Comparison of ENCODE assay signal across 15 cellular contexts in the genomic region with DNA sequence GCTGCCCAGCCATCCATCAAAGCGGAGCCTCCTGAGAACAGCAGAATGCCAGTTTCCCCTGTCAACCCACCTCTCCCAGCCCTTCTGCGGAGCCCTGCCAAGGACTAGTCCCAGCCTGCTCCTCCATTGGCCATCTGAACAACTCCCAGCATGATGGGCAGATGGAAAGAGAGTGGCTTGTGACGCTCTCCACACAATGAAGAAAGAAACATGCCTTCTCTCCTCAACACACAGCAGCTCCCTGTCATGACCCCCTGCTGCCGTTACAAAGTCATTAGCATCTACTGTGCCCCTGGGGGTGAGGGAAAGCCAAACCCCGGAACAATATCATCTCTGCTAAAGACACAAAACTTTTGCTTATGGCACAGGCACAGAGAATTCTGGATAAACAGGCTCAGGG. TPM values are rescaled to one million over a fixed set of nuclear protein-coding genes. Genes with fewer than 3 reads are reported as not detected.
DNase-seq lines count a peak whose midpoint lies in the region; ATAC-seq, FAIRE-seq and TF ChIP-seq lines count a peak whose summit lies in the region.
"Had no signal": no experiment of that assay in that cellular context is flagged by ENCODE, and none has a peak within 500 bp of the region (broad histone marks: within the 10 kb centered on the region; RNA-seq: fewer than 3 reads in every experiment).

No MANE protein-coding gene starts in this region.

- no peak overlapping the region for H2BK15ac ChIP-seq in H1 (ENCODE audit: low read length)
- H2BK15ac ChIP-seq in mesendoderm (replicated peaks; ENCODE audit: low read depth), result no peak overlapping the region

- no peak overlapping the region for H3K9ac ChIP-seq in H1 (replicated peaks in 1 of 4; ENCODE audit: extremely low read depth in 1 of 4, low read depth in 3 of 4, low read length in 3 of 4)
- no peak overlapping the region for H3K9ac ChIP-seq in mesendoderm (ENCODE audit: low read length)
- H3K9ac ChIP-seq: BLaER1 treated with 17β-estradiol and CSF1 and Interleukin-3, amounts not matched to agents 10 nM and 100 nM had no signal

- H3K4ac ChIP-seq in H1 (replicated peaks; ENCODE audit: insufficient read length, low read depth, low read length), result no peak overlapping the region
- H3K4ac ChIP-seq in mesendoderm (ENCODE audit: low read depth, low read length), result no peak overlapping the region

- TF ChIP-seq POLR2A in H1 (IDR thresholded peaks at IDR 0.05; ENCODE audit: control extremely low read depth in 1 of 2, low read depth in 2 of 2, low read length in 2 of 2), result no peak
- no peak for TF ChIP-seq POLR2A in suprapubic skin (IDR thresholded peaks at IDR 0.05)

- H3K4me2 ChIP-seq in H1 (ENCODE audit: insufficient read depth in 1 of 2, low read depth in 2 of 2, low read length in 2 of 2) (0 out of 4 replicates have a peak overlapping the region, but pooled peaks of 1 of the 2 experiments have one; percentile 8), mesendoderm (ENCODE audit: low read length) (no peak overlapping the region)
- H3K4me2 ChIP-seq: BLaER1 treated with 17β-estradiol and CSF1 and Interleukin-3, amounts not matched to agents 10 nM and 100 nM had no signal

- H3K36me3 ChIP-seq in H1 (ENCODE audit: control insufficient read depth in 2 of 4, insufficient read depth in 4 of 4, low read length in 3 of 4), result no peaks in the 10 kb centered on the region
- H3K36me3 ChIP-seq in mesendoderm (ENCODE audit: control insufficient read depth, insufficient read depth, low read length), result no peaks in the 10 kb centered on the region
- no peaks in the 10 kb centered on the region for H3K36me3 ChIP-seq in suprapubic skin
- H3K36me3 ChIP-seq: BLaER1 treated with 17β-estradiol and CSF1 and Interleukin-3, amounts not matched to agents 10 nM and 100 nM had no signal

- H3K27ac Mint-ChIP-seq in stimulated activated naive CD8-positive, alpha-beta T cell treated with anti-CD3 and anti-CD28 coated beads, Interleukin-15, amount 100 ng/mL, for 72 hours, result no peak overlapping the region
- H3K27ac Mint-ChIP-seq: CD4-positive, CD25-positive, alpha-beta regulatory T cell; H9; HFFc6 had no signal

- POLR2A ChIA-PET in H1 (lab: Charles Lee; ENCODE audit: partially characterized antibody), result no interaction called here

- no peak overlapping the region for H4K91ac ChIP-seq in H1 (replicated peaks; ENCODE audit: insufficient read length, low read length)

- no peak for DNase-seq in stimulated activated naive CD8-positive, alpha-beta T cell treated with anti-CD3 and anti-CD28 coated beads, Interleukin-15, amount 100 ng/mL, for 72 hours
- DNase-seq in stimulated activated naive CD8-positive, alpha-beta T cell treated with anti-CD3 and anti-CD28 coated beads, Interleukin-15, Interleukin-2, amounts not matched to agents 100 U/mL and 50 U/mL, for 24 hours, result no peak
- DNase-seq in H1 (ENCODE audit: low read depth in 1 of 2, low spot score in 2 of 2) (no peak), mesendoderm (peak; percentile 28), sciatic nerve (ENCODE audit: low spot score) (no peak), suprapubic skin (ENCODE audit: low spot score in 2 of 2) (no peak)
- DNase-seq: ACHN; CD4-positive, CD25-positive, alpha-beta regulatory T cell; DMS53; H9; HFFc6 had no signal

- CTCF ChIA-PET in H1 (lab: Charles Lee; ENCODE audit: partially characterized antibody), result interaction anchor here (0.8 to 2.5 kb wide), 6 partner anchors 9 to 481 kb away, joined by 3 to 7 read pairs (median 4); no protein-coding TSS in a partner anchor

- H2AK5ac ChIP-seq in H1 (ENCODE audit: low read depth, low read length), result 0 out of 2 replicates have a peak overlapping the region, but pooled peaks have one; percentile 34
- H2AK5ac ChIP-seq in mesendoderm (ENCODE audit: low read length), result no peak overlapping the region

- no peak for TF ChIP-seq CTCF in H1 (IDR thresholded peaks at IDR 0.05; ENCODE audit: control extremely low read depth in 1 of 3, insufficient read depth in 1 of 3, low read depth in 1 of 3, low read length in 3 of 3)
- no peak for TF ChIP-seq CTCF in suprapubic skin (IDR thresholded peaks at IDR 0.05)

- H3K18ac ChIP-seq in H1 (ENCODE audit: extremely low read depth, low read length), result no peak overlapping the region
- no peak overlapping the region for H3K18ac ChIP-seq in mesendoderm (ENCODE audit: low read length)

- TF ChIP-seq RAD21 in H1 (IDR thresholded peaks at IDR 0.05 in 1 of 2, conservative IDR thresholded peaks at IDR 0.05 in 1 of 2; ENCODE audit: low read depth in 2 of 2, low read length in 2 of 2), result no peak

- no peak overlapping the region for H2BK20ac ChIP-seq in H1 (ENCODE audit: low read length)

- peaks cover 7% of the 10 kb centered on the region for H3K4me1 Mint-ChIP-seq in stimulated activated naive CD8-positive, alpha-beta T cell treated with anti-CD3 and anti-CD28 coated beads, Interleukin-15, amount 100 ng/mL, for 72 hours

- H4K8ac ChIP-seq in H1 (ENCODE audit: extremely low read depth, insufficient read depth, low read length), result no peak overlapping the region
- H4K8ac ChIP-seq in mesendoderm (ENCODE audit: low read depth, low read length), result no peak overlapping the region

- H3K27me3 ChIP-seq in H1 (replicated peaks in 1 of 4; ENCODE audit: control insufficient read depth in 3 of 4, extremely low read depth in 1 of 4, insufficient read depth in 3 of 4, low read length in 3 of 4) (peaks cover 0 to 7% (median 0%) of the 10 kb centered on the region in 4 experiments; a peak in 3 of 7 replicates), mesendoderm (ENCODE audit: insufficient read depth, low read length, poor library complexity) (no peaks in the 10 kb centered on the region), suprapubic skin (peaks cover 11% of the 10 kb centered on the region)
- H3K27me3 ChIP-seq: BLaER1 treated with 17β-estradiol and CSF1 and Interleukin-3, amounts not matched to agents 10 nM and 100 nM had no signal

- H3K56ac ChIP-seq in H1 (replicated peaks; ENCODE audit: insufficient read length, low read depth, low read length) (no peak overlapping the region), mesendoderm (ENCODE audit: low read length) (no peak overlapping the region)

- TF ChIP-seq EP300 in H1 (IDR thresholded peaks at IDR 0.05; ENCODE audit: borderline replicate concordance in 1 of 2, low read depth in 2 of 2, low read length in 2 of 2) (no peak), suprapubic skin (IDR thresholded peaks at IDR 0.05) (no peak)

- no peaks in the 10 kb centered on the region for H3K79me2 ChIP-seq in H1 (ENCODE audit: control insufficient read depth in 1 of 2, insufficient read depth in 2 of 2, low read length in 2 of 2)
- H3K79me2 ChIP-seq in mesendoderm (ENCODE audit: control insufficient read depth, insufficient read depth, low read length), result no peaks in the 10 kb centered on the region

- ATAC-seq in stimulated activated naive CD8-positive, alpha-beta T cell treated with anti-CD3 and anti-CD28 coated beads, Interleukin-15, amount 100 ng/mL, for 72 hours, result peak; percentile 18
- ATAC-seq in stimulated activated naive CD8-positive, alpha-beta T cell treated with anti-CD3 and anti-CD28 coated beads, Interleukin-15, Interleukin-2, amounts not matched to agents 100 U/mL and 50 U/mL, for 24 hours, result no peak
- ATAC-seq in sciatic nerve (no peak), GM19328 (IDR thresholded peaks at IDR 0.05; ENCODE audit: unreplicated experiment) (no peak)
- ATAC-seq: HepG2 had no signal

- H3K9me3 ChIP-seq in H1 (ENCODE audit: insufficient read depth in 2 of 2, low read depth in 1 of 2, low read length in 1 of 2) (no peaks in the 10 kb centered on the region), suprapubic skin (no peaks in the 10 kb centered on the region)
- H3K9me3 ChIP-seq: BLaER1 treated with 17β-estradiol and CSF1 and Interleukin-3, amounts not matched to agents 10 nM and 100 nM had no signal

- H3K14ac ChIP-seq in H1 (ENCODE audit: insufficient read length), result no peak overlapping the region

- no peaks in the 10 kb centered on the region for H3K27me3 Mint-ChIP-seq in stimulated activated naive CD8-positive, alpha-beta T cell treated with anti-CD3 and anti-CD28 coated beads, Interleukin-15, amount 100 ng/mL, for 72 hours

- H4K5ac ChIP-seq in H1 (ENCODE audit: insufficient read length, low read depth, low read length) (no peak overlapping the region), mesendoderm (ENCODE audit: low read length) (no peak overlapping the region)

- no peaks in the 10 kb centered on the region for H3K9me3 Mint-ChIP-seq in stimulated activated naive CD8-positive, alpha-beta T cell treated with anti-CD3 and anti-CD28 coated beads, Interleukin-15, amount 100 ng/mL, for 72 hours
- H3K9me3 Mint-ChIP-seq: H9, HFFc6 had no signal

- no peak overlapping the region for H3K23ac ChIP-seq in H1 (ENCODE audit: insufficient read length)
- no peak overlapping the region for H3K23ac ChIP-seq in mesendoderm (ENCODE audit: low read length)

- H2BK5ac ChIP-seq in H1 (ENCODE audit: low read depth, low read length) (no peak overlapping the region), mesendoderm (ENCODE audit: low read length) (no peak overlapping the region)

- H4K20me1 ChIP-seq in H1 (replicated peaks in 1 of 2; ENCODE audit: control insufficient read depth in 1 of 2, insufficient read depth in 2 of 2, low read length in 2 of 2), result no peaks in the 10 kb centered on the region
- H4K20me1 ChIP-seq: BLaER1 treated with 17β-estradiol and CSF1 and Interleukin-3, amounts not matched to agents 10 nM and 100 nM had no signal

- FAIRE-seq in H1 (lab: Jason Lieb, UNC), result no peak
- FAIRE-seq: HepG2, HTR-8/SVneo had no signal

- H3K79me1 ChIP-seq in H1 (ENCODE audit: low read depth, low read length) (no peaks in the 10 kb centered on the region), mesendoderm (ENCODE audit: low read length) (no peaks in the 10 kb centered on the region)

- 68% methylated on average over 5 of the region's 5 CpGs; no CpG with 5 or more reads in 1 of the 2 experiments for whole genome bisulfite sequencing in H1 (ENCODE audit: extremely low coverage in 1 of 2, insufficient coverage in 1 of 2, insufficient read length in 1 of 2, insufficient replicate concordance in 2 of 2, low coverage in 1 of 2, low lambda C conversion rate in 2 of 2, missing lambda C conversion rate in 1 of 2), 2 experiments
- WGBS in mesendoderm (ENCODE audit: extremely low coverage, insufficient coverage, low lambda C conversion rate), result no CpG with 5 or more reads among the region's 5 CpGs
- 87% methylated on average over 5 of the region's 5 CpGs for WGBS in suprapubic skin

- H3K4me3 ChIP-seq in H1 (ENCODE audit: extremely low read depth in 1 of 4, insufficient read depth in 2 of 4, low read depth in 3 of 4, low read length in 4 of 4) (no peak overlapping the region), mesendoderm (ENCODE audit: low read length) (no peak overlapping the region), suprapubic skin (no peak overlapping the region)
- H3K4me3 ChIP-seq: BLaER1 treated with 17β-estradiol and CSF1 and Interleukin-3, amounts not matched to agents 10 nM and 100 nM had no signal

- no peak overlapping the region for H2BK12ac ChIP-seq in H1 (ENCODE audit: low read depth, low read length)

- H3K27ac ChIP-seq in H1 (ENCODE audit: low read depth, low read length) (no peak overlapping the region), mesendoderm (ENCODE audit: low read depth, low read length) (no peak overlapping the region), suprapubic skin (no peak overlapping the region)
- H3K27ac ChIP-seq: BLaER1 treated with 17β-estradiol and CSF1 and Interleukin-3, amounts not matched to agents 10 nM and 100 nM had no signal

- no peak overlapping the region for H2BK120ac ChIP-seq in H1 (replicated peaks; ENCODE audit: low read depth, low read length)
- H2BK120ac ChIP-seq in mesendoderm (ENCODE audit: low read depth, low read length), result no peak overlapping the region

- peak overlapping the region; percentile 51; the same call in 1 of the 2 replicates for H2AFZ ChIP-seq in H1 (ENCODE audit: low read length)

- H3K23me2 ChIP-seq in H1 (ENCODE audit: low read depth, low read length), result no peaks in the 10 kb centered on the region

- H3K4me3 Mint-ChIP-seq in stimulated activated naive CD8-positive, alpha-beta T cell treated with anti-CD3 and anti-CD28 coated beads, Interleukin-15, amount 100 ng/mL, for 72 hours, result no peak overlapping the region
- H3K4me3 Mint-ChIP-seq: CD4-positive, CD25-positive, alpha-beta regulatory T cell; H9; HFFc6 had no signal

- intact Hi-C loops in sciatic nerve (cut with DNase I), result no loop called here

- H3K4me1 ChIP-seq in H1 (replicated peaks in 1 of 4; ENCODE audit: control insufficient read depth in 3 of 4, insufficient read depth in 4 of 4, low read length in 3 of 4), result peaks cover 4 to 11% (median 8%) of the 10 kb centered on the region in 4 experiments; a peak in 5 of 7 replicates
- no peaks in the 10 kb centered on the region for H3K4me1 ChIP-seq in mesendoderm (ENCODE audit: control insufficient read depth, low read depth, low read length)
- H3K4me1 ChIP-seq in suprapubic skin, result peaks cover 6% of the 10 kb centered on the region
- H3K4me1 ChIP-seq: BLaER1 treated with 17β-estradiol and CSF1 and Interleukin-3, amounts not matched to agents 10 nM and 100 nM had no signal

RNA-seq across cellular contexts. Expression of gene MECOM, which starts 33.6 kb away (rescaled TPM):
- 0.69 and 0.78 TPM in 2 replicates for total RNA-seq in H1 (2021; fragmentation: NEBNext Ultra II Directional; extraction: Animal tissue kit (Norgen Biotek cat#: 25700))
- polyA plus RNA-seq in H1 (2011; rRNA removed), result 0.03 and 0.11 TPM in 2 replicates
- polyA plus RNA-seq in H1 (2011; cell fraction: cytosol; rRNA removed), result 0.26 TPM
- polyA plus RNA-seq in H1 (2011; cell fraction: nucleus; rRNA removed), result 0.21 TPM
- 0.09 to 1.1 TPM (median 0.18 TPM) in 4 replicates for polyA plus RNA-seq in H1 (2012, experiment 1 of 2)
- polyA plus RNA-seq in H1 (2012, experiment 2 of 2), result not detected
- polyA plus RNA-seq in H1 (2013, experiment 1 of 2), result 0.18 TPM
- polyA plus RNA-seq in H1 (2013, experiment 2 of 2), result 0.11 TPM
- 0.07 and 1.1 TPM in 2 replicates for polyA minus RNA-seq in H1 (2011; rRNA and poly(A)+ RNA removed)
- not detected for polyA minus RNA-seq in H1 (2011; cell fraction: cytosol; rRNA and poly(A)+ RNA removed)
- 0.30 TPM for polyA minus RNA-seq in H1 (2011; cell fraction: nucleus; rRNA and poly(A)+ RNA removed)
- polyA plus RNA-seq in mesendoderm (2013, experiment 1 of 2), result 0.94 TPM
- 0.74 TPM for polyA plus RNA-seq in mesendoderm (2013, experiment 2 of 2)
- total RNA-seq in sciatic nerve, result 40.4 TPM
- 1 to 10 TPM; 1.1 to 6.4 (median 3.2) TPM for total RNA-seq in suprapubic skin
- total RNA-seq: CD4-positive, CD25-positive, alpha-beta regulatory T cell had no signal
